In genomic region chr12:30779578-30779977, GRCh38 we compare ENCODE assay signal across 27 cellular contexts.
"Had no signal": no experiment of that assay in that cellular context is flagged by ENCODE, and none has a peak within 500 bp of the region (broad histone marks: within the 10 kb centered on the region; RNA-seq: fewer than 3 reads in every experiment).

No MANE protein-coding gene starts in this region.

- H3K36me3 Mint-ChIP-seq: memory B cell had no signal

- H3K9me3 Mint-ChIP-seq: effector memory CD8-positive, alpha-beta T cell had no signal

- H3K9me3 ChIP-seq: colonic mucosa, gastrocnemius medialis, lower lobe of right lung had no signal

- ATAC-seq: effector memory CD8-positive, alpha-beta T cell; esophagus mucosa; gastrocnemius medialis; heart right ventricle; left cardiac atrium; left lung; left ventricle myocardium superior; lower lobe of right lung had no signal

- H3K27me3 ChIP-seq: colonic mucosa, esophagus squamous epithelium, gastrocnemius medialis, heart right ventricle, left lung had no signal

- H3K27ac ChIP-seq: colonic mucosa, epithelial cell of prostate, esophagus squamous epithelium, gastrocnemius medialis, heart right ventricle, left lung, lower lobe of right lung had no signal

- H3K4me3 Mint-ChIP-seq: dendritic cell treated with granulocyte-macrophage colony-stimulating factor and Interleukin-4, amounts not matched to agents 40 ng/mL and 50 ng/mL, for 4 days; effector memory CD8-positive, alpha-beta T cell; endodermal cell; memory B cell had no signal

- H3K4me1 Mint-ChIP-seq: endodermal cell, memory B cell had no signal

- H3K4me1 ChIP-seq: colonic mucosa, esophagus squamous epithelium, heart right ventricle, left lung, lower lobe of right lung had no signal

- FAIRE-seq: endometrium, islet of Langerhans, keratinocyte had no signal

- DNase-seq: colonic mucosa; cortex of kidney; effector CD8-positive, alpha-beta T cell; effector memory CD8-positive, alpha-beta T cell; endodermal cell; erythroblast; esophagus squamous epithelium; foreskin fibroblast; foreskin melanocyte; gastrocnemius medialis; glutamatergic neuron; head of caudate nucleus; heart right ventricle; hippocampal formation; left cardiac atrium; left lung; left ventricle myocardium superior; lower lobe of right lung; mesendoderm; midbrain had no signal

- H3K36me3 ChIP-seq: colonic mucosa, esophagus squamous epithelium, gastrocnemius medialis, heart right ventricle, left lung, lower lobe of right lung had no signal

- H3K27ac Mint-ChIP-seq: dendritic cell treated with granulocyte-macrophage colony-stimulating factor and Interleukin-4, amounts not matched to agents 40 ng/mL and 50 ng/mL, for 4 days; effector memory CD8-positive, alpha-beta T cell; endodermal cell; memory B cell had no signal

- H3K4me3 ChIP-seq: colonic mucosa, esophagus squamous epithelium, gastrocnemius medialis, heart right ventricle, left lung, lower lobe of right lung had no signal
